Comparison of ENCODE assay signal across 1 cellular context in the genomic region with DNA sequence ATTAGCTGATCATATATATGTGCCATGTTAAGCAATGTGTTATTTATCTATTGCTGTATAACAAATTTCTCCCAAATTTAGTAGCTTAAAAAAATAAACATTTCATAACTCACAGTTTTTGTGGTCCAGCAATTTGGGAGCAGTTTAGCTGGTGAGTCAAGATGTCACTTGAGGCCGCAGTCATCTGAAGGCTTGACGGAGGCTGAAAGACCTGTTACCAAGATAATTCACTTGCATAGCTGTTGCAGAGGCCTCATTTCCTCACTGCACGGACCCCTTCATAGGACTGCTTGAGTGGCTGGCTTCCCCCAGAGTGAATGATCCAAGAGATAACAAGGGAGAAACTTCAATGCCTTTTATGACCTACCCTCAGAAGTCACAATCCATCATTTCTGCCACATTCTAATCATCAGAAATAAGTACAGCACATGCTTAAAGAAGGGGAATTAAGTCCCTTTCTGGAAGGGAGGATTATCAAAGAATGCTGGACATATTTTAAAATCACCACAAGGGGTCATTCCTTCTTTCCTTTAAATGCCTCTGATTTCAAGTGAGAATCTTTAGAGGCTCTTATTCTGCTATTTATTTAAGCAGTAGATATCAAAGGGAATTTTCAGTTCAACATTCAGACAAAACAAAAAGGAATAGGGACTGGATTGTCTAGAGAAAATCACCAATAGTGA.
TF ChIP-seq lines count a peak whose summit lies in the region.

No MANE protein-coding gene starts in this region.

TF ChIP-seq in K562, 482 proteins besides CTCF, POLR2A, EP300 and RAD21 (continued from another document):
- TF ChIP-seq, protein P1, sequence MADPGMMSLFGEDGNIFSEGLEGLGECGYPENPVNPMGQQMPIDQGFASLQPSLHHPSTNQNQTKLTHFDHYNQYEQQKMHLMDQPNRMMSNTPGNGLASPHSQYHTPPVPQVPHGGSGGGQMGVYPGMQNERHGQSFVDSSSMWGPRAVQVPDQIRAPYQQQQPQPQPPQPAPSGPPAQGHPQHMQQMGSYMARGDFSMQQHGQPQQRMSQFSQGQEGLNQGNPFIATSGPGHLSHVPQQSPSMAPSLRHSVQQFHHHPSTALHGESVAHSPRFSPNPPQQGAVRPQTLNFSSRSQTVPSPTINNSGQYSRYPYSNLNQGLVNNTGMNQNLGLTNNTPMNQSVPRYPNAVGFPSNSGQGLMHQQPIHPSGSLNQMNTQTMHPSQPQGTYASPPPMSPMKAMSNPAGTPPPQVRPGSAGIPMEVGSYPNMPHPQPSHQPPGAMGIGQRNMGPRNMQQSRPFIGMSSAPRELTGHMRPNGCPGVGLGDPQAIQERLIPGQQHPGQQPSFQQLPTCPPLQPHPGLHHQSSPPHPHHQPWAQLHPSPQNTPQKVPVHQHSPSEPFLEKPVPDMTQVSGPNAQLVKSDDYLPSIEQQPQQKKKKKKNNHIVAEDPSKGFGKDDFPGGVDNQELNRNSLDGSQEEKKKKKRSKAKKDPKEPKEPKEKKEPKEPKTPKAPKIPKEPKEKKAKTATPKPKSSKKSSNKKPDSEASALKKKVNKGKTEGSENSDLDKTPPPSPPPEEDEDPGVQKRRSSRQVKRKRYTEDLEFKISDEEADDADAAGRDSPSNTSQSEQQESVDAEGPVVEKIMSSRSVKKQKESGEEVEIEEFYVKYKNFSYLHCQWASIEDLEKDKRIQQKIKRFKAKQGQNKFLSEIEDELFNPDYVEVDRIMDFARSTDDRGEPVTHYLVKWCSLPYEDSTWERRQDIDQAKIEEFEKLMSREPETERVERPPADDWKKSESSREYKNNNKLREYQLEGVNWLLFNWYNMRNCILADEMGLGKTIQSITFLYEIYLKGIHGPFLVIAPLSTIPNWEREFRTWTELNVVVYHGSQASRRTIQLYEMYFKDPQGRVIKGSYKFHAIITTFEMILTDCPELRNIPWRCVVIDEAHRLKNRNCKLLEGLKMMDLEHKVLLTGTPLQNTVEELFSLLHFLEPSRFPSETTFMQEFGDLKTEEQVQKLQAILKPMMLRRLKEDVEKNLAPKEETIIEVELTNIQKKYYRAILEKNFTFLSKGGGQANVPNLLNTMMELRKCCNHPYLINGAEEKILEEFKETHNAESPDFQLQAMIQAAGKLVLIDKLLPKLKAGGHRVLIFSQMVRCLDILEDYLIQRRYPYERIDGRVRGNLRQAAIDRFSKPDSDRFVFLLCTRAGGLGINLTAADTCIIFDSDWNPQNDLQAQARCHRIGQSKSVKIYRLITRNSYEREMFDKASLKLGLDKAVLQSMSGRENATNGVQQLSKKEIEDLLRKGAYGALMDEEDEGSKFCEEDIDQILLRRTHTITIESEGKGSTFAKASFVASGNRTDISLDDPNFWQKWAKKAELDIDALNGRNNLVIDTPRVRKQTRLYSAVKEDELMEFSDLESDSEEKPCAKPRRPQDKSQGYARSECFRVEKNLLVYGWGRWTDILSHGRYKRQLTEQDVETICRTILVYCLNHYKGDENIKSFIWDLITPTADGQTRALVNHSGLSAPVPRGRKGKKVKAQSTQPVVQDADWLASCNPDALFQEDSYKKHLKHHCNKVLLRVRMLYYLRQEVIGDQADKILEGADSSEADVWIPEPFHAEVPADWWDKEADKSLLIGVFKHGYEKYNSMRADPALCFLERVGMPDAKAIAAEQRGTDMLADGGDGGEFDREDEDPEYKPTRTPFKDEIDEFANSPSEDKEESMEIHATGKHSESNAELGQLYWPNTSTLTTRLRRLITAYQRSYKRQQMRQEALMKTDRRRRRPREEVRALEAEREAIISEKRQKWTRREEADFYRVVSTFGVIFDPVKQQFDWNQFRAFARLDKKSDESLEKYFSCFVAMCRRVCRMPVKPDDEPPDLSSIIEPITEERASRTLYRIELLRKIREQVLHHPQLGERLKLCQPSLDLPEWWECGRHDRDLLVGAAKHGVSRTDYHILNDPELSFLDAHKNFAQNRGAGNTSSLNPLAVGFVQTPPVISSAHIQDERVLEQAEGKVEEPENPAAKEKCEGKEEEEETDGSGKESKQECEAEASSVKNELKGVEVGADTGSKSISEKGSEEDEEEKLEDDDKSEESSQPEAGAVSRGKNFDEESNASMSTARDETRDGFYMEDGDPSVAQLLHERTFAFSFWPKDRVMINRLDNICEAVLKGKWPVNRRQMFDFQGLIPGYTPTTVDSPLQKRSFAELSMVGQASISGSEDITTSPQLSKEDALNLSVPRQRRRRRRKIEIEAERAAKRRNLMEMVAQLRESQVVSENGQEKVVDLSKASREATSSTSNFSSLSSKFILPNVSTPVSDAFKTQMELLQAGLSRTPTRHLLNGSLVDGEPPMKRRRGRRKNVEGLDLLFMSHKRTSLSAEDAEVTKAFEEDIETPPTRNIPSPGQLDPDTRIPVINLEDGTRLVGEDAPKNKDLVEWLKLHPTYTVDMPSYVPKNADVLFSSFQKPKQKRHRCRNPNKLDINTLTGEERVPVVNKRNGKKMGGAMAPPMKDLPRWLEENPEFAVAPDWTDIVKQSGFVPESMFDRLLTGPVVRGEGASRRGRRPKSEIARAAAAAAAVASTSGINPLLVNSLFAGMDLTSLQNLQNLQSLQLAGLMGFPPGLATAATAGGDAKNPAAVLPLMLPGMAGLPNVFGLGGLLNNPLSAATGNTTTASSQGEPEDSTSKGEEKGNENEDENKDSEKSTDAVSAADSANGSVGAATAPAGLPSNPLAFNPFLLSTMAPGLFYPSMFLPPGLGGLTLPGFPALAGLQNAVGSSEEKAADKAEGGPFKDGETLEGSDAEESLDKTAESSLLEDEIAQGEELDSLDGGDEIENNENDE (IDR thresholded peaks at IDR 0.05; ENCODE audit: low read depth, low read length), result no peak
- TF ChIP-seq ARNT (IDR thresholded peaks at IDR 0.05) (0 out of 4 replicates have a peak, but pooled peaks of 1 of the 2 experiments have one; percentile 50), POLR2G (IDR thresholded peaks at IDR 0.05; ENCODE audit: low read depth, low read length) (no peak), SREBF2 (CRISPR knock-in tag; IDR thresholded peaks at IDR 0.05) (no peak), ZSCAN32 (CRISPR knock-in tag; IDR thresholded peaks at IDR 0.05) (no peak), CC2D1A (IDR thresholded peaks at IDR 0.05) (no peak), ZNF140 (CRISPR knock-in tag; IDR thresholded peaks at IDR 0.05) (no peak), NONO (IDR thresholded peaks at IDR 0.05; ENCODE audit: low read depth in 2 of 2, low read length in 1 of 2) (no peak), ZSCAN29 (IDR thresholded peaks at IDR 0.05) (no peak), SMARCC2 (IDR thresholded peaks at IDR 0.05; ENCODE audit: low read depth) (no peak), ZNF695 (CRISPR knock-in tag; IDR thresholded peaks at IDR 0.05) (no peak), HOXB6 (CRISPR knock-in tag; IDR thresholded peaks at IDR 0.05; ENCODE audit: borderline replicate concordance) (no peak), DMBX1 (CRISPR knock-in tag; IDR thresholded peaks at IDR 0.05; ENCODE audit: borderline replicate concordance) (no peak), ZNF354B (CRISPR knock-in tag; IDR thresholded peaks at IDR 0.05) (no peak)
- TF ChIP-seq, protein P2, sequence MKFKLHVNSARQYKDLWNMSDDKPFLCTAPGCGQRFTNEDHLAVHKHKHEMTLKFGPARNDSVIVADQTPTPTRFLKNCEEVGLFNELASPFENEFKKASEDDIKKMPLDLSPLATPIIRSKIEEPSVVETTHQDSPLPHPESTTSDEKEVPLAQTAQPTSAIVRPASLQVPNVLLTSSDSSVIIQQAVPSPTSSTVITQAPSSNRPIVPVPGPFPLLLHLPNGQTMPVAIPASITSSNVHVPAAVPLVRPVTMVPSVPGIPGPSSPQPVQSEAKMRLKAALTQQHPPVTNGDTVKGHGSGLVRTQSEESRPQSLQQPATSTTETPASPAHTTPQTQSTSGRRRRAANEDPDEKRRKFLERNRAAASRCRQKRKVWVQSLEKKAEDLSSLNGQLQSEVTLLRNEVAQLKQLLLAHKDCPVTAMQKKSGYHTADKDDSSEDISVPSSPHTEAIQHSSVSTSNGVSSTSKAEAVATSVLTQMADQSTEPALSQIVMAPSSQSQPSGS (CRISPR knock-in tag; IDR thresholded peaks at IDR 0.05), result no peak
